32 cellular contexts compared by ENCODE assay signal in genomic region chr17:68453991-68454665, GRCh38. TPM values are rescaled to one million over a fixed set of nuclear protein-coding genes. Genes with fewer than 3 reads are reported as not detected.
DNase-seq lines count a peak whose midpoint lies in the region; ATAC-seq and TF ChIP-seq lines count a peak whose summit lies in the region.
"Had no signal": no experiment of that assay in that cellular context is flagged by ENCODE, and none has a peak within 500 bp of the region (broad histone marks: within the 10 kb centered on the region; RNA-seq: fewer than 3 reads in every experiment).

No MANE protein-coding gene starts in this region.

- H3K27ac Mint-ChIP-seq in activated naive CD4-positive, alpha-beta T cell treated with anti-CD3 and anti-CD28 coated beads, Interleukin-2, amount 10 ng/mL, durations not matched to agents 7 days and 5 days, result no peak overlapping the region
- H3K27ac Mint-ChIP-seq: activated T-helper 1 cell treated with anti-CD3 and anti-CD28 coated beads, Interleukin-12 subunit alpha, Interleukin-12 subunit beta, Interleukin-2, Interleukin-4 antibody, amounts not matched to agents 30 ng/mL and 10 ng/mL and 1 ng/mL, durations not matched to agents 14 hours and 24 hours and 36 hours; B cell; CD8-positive, alpha-beta T cell; mesothelial cell of epicardium; T-helper 17 cell had no signal

- H3K4me3 ChIP-seq in right atrium auricular region, result no peak overlapping the region
- H3K4me3 ChIP-seq in esophagus muscularis mucosa, result no peak overlapping the region
- peak overlapping the region in 1 of 2 experiments; percentile 83 for H3K4me3 ChIP-seq in neutrophil (ENCODE audit: low read depth in 1 of 2, low read length in 1 of 2)
- H3K4me3 ChIP-seq in uterus, result no peak overlapping the region
- H3K4me3 ChIP-seq: body of pancreas, dorsolateral prefrontal cortex, vagina had no signal

- peaks cover 47% of the 10 kb centered on the region for H3K4me1 Mint-ChIP-seq in activated naive CD4-positive, alpha-beta T cell treated with anti-CD3 and anti-CD28 coated beads, Interleukin-2, amount 10 ng/mL, durations not matched to agents 7 days and 5 days

- H3K27ac ChIP-seq in right atrium auricular region, result peak overlapping the region; percentile 95 to 98
- peak overlapping the region in 3 of 4 donors; percentile 10 to 96 (median 96) for H3K27ac ChIP-seq in esophagus muscularis mucosa (replicated peaks in 1 of 4)
- peak overlapping the region; percentile 92 for H3K27ac ChIP-seq in neutrophil
- H3K27ac ChIP-seq in uterus, result peak overlapping the region; percentile 22 to 97
- H3K27ac ChIP-seq: body of pancreas had no signal

- no peaks in the 10 kb centered on the region for H3K9me3 Mint-ChIP-seq in activated naive CD4-positive, alpha-beta T cell treated with anti-CD3 and anti-CD28 coated beads, Interleukin-2, amount 10 ng/mL, durations not matched to agents 7 days and 5 days
- H3K9me3 Mint-ChIP-seq: activated T-helper 1 cell treated with anti-CD3 and anti-CD28 coated beads, Interleukin-12 subunit alpha, Interleukin-12 subunit beta, Interleukin-2, Interleukin-4 antibody, amounts not matched to agents 30 ng/mL and 10 ng/mL and 1 ng/mL, durations not matched to agents 14 hours and 24 hours and 36 hours; CD8-positive, alpha-beta T cell; mesothelial cell of epicardium; naive thymus-derived CD4-positive, alpha-beta T cell had no signal

- no peak for TF ChIP-seq POLR2A in esophagus muscularis mucosa (IDR thresholded peaks at IDR 0.05; ENCODE audit: low read depth)
- no peak for TF ChIP-seq POLR2A in uterus (IDR thresholded peaks at IDR 0.05)

- ATAC-seq in left ventricle myocardium superior (no peak), GM18502 (IDR thresholded peaks at IDR 0.05; ENCODE audit: poor library complexity, unreplicated experiment) (no peak), HG03565 (IDR thresholded peaks at IDR 0.05; ENCODE audit: unreplicated experiment) (no peak)
- ATAC-seq: body of pancreas; CD8-positive, alpha-beta T cell; naive thymus-derived CD4-positive, alpha-beta T cell; PC-3; T-helper 17 cell had no signal

- H3K4me1 ChIP-seq in right atrium auricular region (peaks cover 0 to 43% of the 10 kb centered on the region in 2 donors), esophagus muscularis mucosa (peaks cover 28 to 41% (median 39%) of the 10 kb centered on the region in 4 donors), neutrophil (ENCODE audit: control insufficient read depth in 1 of 2, insufficient read depth in 1 of 2, low read depth in 1 of 2, low read length in 1 of 2) (peaks cover 55 to 64% of the 10 kb centered on the region in 2 experiments), uterus (no peaks in the 10 kb centered on the region)

- no peaks in the 10 kb centered on the region for H3K27me3 ChIP-seq in right atrium auricular region
- H3K27me3 ChIP-seq in esophagus muscularis mucosa, result no peaks in the 10 kb centered on the region
- H3K27me3 ChIP-seq in neutrophil, result no peaks in the 10 kb centered on the region
- no peaks in the 10 kb centered on the region for H3K27me3 ChIP-seq in uterus
- H3K27me3 ChIP-seq: body of pancreas, dorsolateral prefrontal cortex, esophagus squamous epithelium, vagina had no signal

- no peak for DNase-seq in right atrium auricular region (ENCODE audit: low spot score)
- DNase-seq in left ventricle myocardium superior, result no peak
- no peak for DNase-seq in esophagus muscularis mucosa (ENCODE audit: extremely low spot score)
- no peak for DNase-seq in uterus
- no peak for DNase-seq in activated naive CD4-positive, alpha-beta T cell treated with anti-CD3 and anti-CD28 coated beads, Interleukin-2, amount 10 ng/mL, durations not matched to agents 7 days and 5 days
- DNase-seq: ACHN; activated naive CD4-positive, alpha-beta T cell treated with Interleukin-2 at 50 U/mL for 16 hours; body of pancreas; CD8-positive, alpha-beta T cell; dorsolateral prefrontal cortex; esophagus squamous epithelium; KG1; MM.1S; naive thymus-derived CD4-positive, alpha-beta T cell; NCI-H1105 treated with DMSO at 0.1 percent for 48 hours; NCI-H1930; NCI-H2171 treated with DMSO at 0.1 percent for 48 hours; NCI-H524 treated with DMSO at 0.1 percent for 48 hours; NK-92 treated with Interleukin-12 subunit alpha and Interleukin-12 subunit beta, amount 100 ng/mL, for 24 hours; occipital lobe; PC-3; SK-N-SH; stimulated activated CD4-positive, alpha-beta T cell treated with anti-CD3 and anti-CD28 coated beads, Interleukin-1b, Interleukin-23, amount 100 ng/mL, for 48 hours; stimulated activated naive CD4-positive, alpha-beta T cell treated with Interleukin-2 at 50 U/mL for 16 hours; T-helper 17 cell had no signal

- no peak overlapping the region for H3K4me3 Mint-ChIP-seq in activated naive CD4-positive, alpha-beta T cell treated with anti-CD3 and anti-CD28 coated beads, Interleukin-2, amount 10 ng/mL, durations not matched to agents 7 days and 5 days
- H3K4me3 Mint-ChIP-seq: activated T-helper 1 cell treated with anti-CD3 and anti-CD28 coated beads, Interleukin-12 subunit alpha, Interleukin-12 subunit beta, Interleukin-2, Interleukin-4 antibody, amounts not matched to agents 30 ng/mL and 10 ng/mL and 1 ng/mL, durations not matched to agents 14 hours and 24 hours and 36 hours; B cell; CD8-positive, alpha-beta T cell; mesothelial cell of epicardium; naive thymus-derived CD4-positive, alpha-beta T cell; T-helper 17 cell had no signal

- CTCF ChIA-PET in activated naive CD4-positive, alpha-beta T cell treated with anti-CD3 and anti-CD28 coated beads, Interleukin-2, amount 10 ng/mL, durations not matched to agents 7 days and 5 days (lab: Charles Lee), result interaction anchor here (0.9 kb wide), 1 partner anchor 9 kb away, joined by 5 read pairs; no protein-coding TSS in a partner anchor

- TF ChIP-seq EP300 in esophagus muscularis mucosa (IDR thresholded peaks at IDR 0.05), result no peak

- peaks cover 4% of the 10 kb centered on the region for H3K27me3 Mint-ChIP-seq in activated naive CD4-positive, alpha-beta T cell treated with anti-CD3 and anti-CD28 coated beads, Interleukin-2, amount 10 ng/mL, durations not matched to agents 7 days and 5 days
- H3K27me3 Mint-ChIP-seq: B cell; naive thymus-derived CD4-positive, alpha-beta T cell; T-helper 17 cell had no signal

- intact Hi-C loops in left ventricle myocardium superior (cut with micrococcal nuclease), result no loop called here
- intact Hi-C loops in esophagus muscularis mucosa (cut with DNase I), result no loop called here
- intact Hi-C loops in uterus (cut with DNase I; ENCODE audit: low total_unique reads), result no loop called here

- H3K36me3 ChIP-seq in right atrium auricular region, result peaks cover 36% of the 10 kb centered on the region
- peaks cover 22 to 37% (median 33%) of the 10 kb centered on the region in 4 donors for H3K36me3 ChIP-seq in esophagus muscularis mucosa
- peaks cover 34% of the 10 kb centered on the region for H3K36me3 ChIP-seq in neutrophil
- no peaks in the 10 kb centered on the region for H3K36me3 ChIP-seq in uterus

- H3K9me3 ChIP-seq in right atrium auricular region (no peaks in the 10 kb centered on the region), esophagus muscularis mucosa (no peaks in the 10 kb centered on the region), neutrophil (no peaks in the 10 kb centered on the region), uterus (no peaks in the 10 kb centered on the region)
- H3K9me3 ChIP-seq: body of pancreas, esophagus squamous epithelium, SK-N-SH, vagina had no signal

- no peak for TF ChIP-seq CTCF in right atrium auricular region (IDR thresholded peaks at IDR 0.05)
- no peak for TF ChIP-seq CTCF in esophagus muscularis mucosa (IDR thresholded peaks at IDR 0.05)
- TF ChIP-seq CTCF in neutrophil (IDR thresholded peaks at IDR 0.05), result no peak
- no peak for TF ChIP-seq CTCF in uterus (IDR thresholded peaks at IDR 0.05)

- H3K36me3 Mint-ChIP-seq in activated naive CD4-positive, alpha-beta T cell treated with anti-CD3 and anti-CD28 coated beads, Interleukin-2, amount 10 ng/mL, durations not matched to agents 7 days and 5 days, result peaks cover 43% of the 10 kb centered on the region

- 81% methylated on average over 5 of the region's 5 CpGs for WGBS in esophagus muscularis mucosa

RNA-seq across cellular contexts. Expression of gene WIPI1, which starts 3.2 kb away (rescaled TPM):
- total RNA-seq in right atrium auricular region, result 10 to 100 TPM; 50.3 to 76.2 TPM
- 66.1 TPM for total RNA-seq in left ventricle myocardium superior
- total RNA-seq in esophagus muscularis mucosa, result 10 to 100 TPM; 27.0 to 59.4 (median 43.5) TPM
- total RNA-seq in uterus, result 10 to 100 TPM in 3 of 4 donors, 1 to 10 TPM in 1; 7.9 to 40.7 (median 27.9) TPM

RNA-seq across cellular contexts. Expression of gene PRKAR1A, which starts 58.1 kb away (rescaled TPM):
- total RNA-seq in right atrium auricular region, result 100 to 1,000 TPM; 534 to 672 TPM
- 599 TPM for total RNA-seq in left ventricle myocardium superior
- 100 to 1,000 TPM; 179 to 311 (median 219) TPM for total RNA-seq in esophagus muscularis mucosa
- 100 to 1,000 TPM; 171 to 532 (median 388) TPM for total RNA-seq in uterus
